19 cellular contexts compared by ENCODE assay signal in the genomic region with DNA sequence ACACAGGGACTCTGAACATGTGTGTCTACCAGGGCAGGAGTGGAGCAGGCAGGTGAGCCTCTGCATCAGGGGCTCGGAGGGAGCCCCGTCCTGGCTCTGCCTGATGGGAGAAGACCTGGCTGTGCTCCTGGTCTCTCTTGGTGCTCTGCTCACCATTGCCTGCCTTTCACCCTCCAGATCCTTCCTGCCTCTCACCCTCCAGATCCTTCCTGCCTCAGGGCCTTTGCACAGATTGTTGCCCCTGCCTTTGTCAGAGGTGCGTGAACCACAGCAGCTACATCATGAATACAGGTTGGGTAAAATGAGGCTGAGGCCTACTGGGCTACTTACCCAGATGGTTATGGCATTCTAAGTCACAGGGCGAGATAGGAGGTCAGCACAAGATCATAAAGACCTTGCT. TPM values are rescaled to one million over a fixed set of nuclear protein-coding genes. Genes with fewer than 3 reads are reported as not detected.
"Had no signal": no experiment of that assay in that cellular context is flagged by ENCODE, and none has a peak within 500 bp of the region (broad histone marks: within the 10 kb centered on the region; RNA-seq: fewer than 3 reads in every experiment).

No MANE protein-coding gene starts in this region.

- DNase-seq: activated CD4-positive, alpha-beta T cell treated with anti-CD3 and anti-CD28 coated beads, Interleukin-2, amount 10 ng/mL, durations not matched to agents 7 days and 5 days; activated CD8-positive, alpha-beta memory T cell treated with anti-CD3 and anti-CD28 coated beads, Interleukin-2, amount 50 U/mL, for 48 hours; activated gamma-delta T cell; activated T-cell treated with anti-CD3 and anti-CD28 coated beads, Interleukin-2, amount 50 U/mL, for 72 hours; body of pancreas; effector memory CD4-positive, alpha-beta T cell; left lung; mammary epithelial cell; natural killer cell; stimulated activated naive CD8-positive, alpha-beta T cell treated with anti-CD3 and anti-CD28 coated beads, Interleukin-15, amount 100 ng/mL, for 72 hours; upper lobe of left lung had no signal

- H3K9me3 Mint-ChIP-seq: activated CD4-positive, alpha-beta T cell treated with anti-CD3 and anti-CD28 coated beads, Interleukin-2, amount 10 ng/mL, durations not matched to agents 7 days and 5 days; activated T-cell treated with anti-CD3 and anti-CD28 coated beads, Interleukin-2, amount 50 U/mL, for 72 hours; natural killer cell; stimulated activated naive CD8-positive, alpha-beta T cell treated with anti-CD3 and anti-CD28 coated beads, Interleukin-15, amount 100 ng/mL, for 72 hours; T-helper 2 cell treated with Interferon-gamma antibody and Interleukin-4, amounts not matched to agents 5 μg/mL and 100 μg/mL, for 36 hours had no signal

- H3K4me3 Mint-ChIP-seq: activated CD4-positive, alpha-beta T cell treated with anti-CD3 and anti-CD28 coated beads, Interleukin-2, amount 10 ng/mL, durations not matched to agents 7 days and 5 days; activated T-cell treated with anti-CD3 and anti-CD28 coated beads, Interleukin-2, amount 50 U/mL, for 72 hours; natural killer cell; stimulated activated naive CD8-positive, alpha-beta T cell treated with anti-CD3 and anti-CD28 coated beads, Interleukin-15, amount 100 ng/mL, for 72 hours; T-helper 2 cell treated with Interferon-gamma antibody and Interleukin-4, amounts not matched to agents 5 μg/mL and 100 μg/mL, for 36 hours had no signal

- H3K9me3 ChIP-seq: body of pancreas, prostate gland, upper lobe of left lung had no signal

- H3K27me3 Mint-ChIP-seq: stimulated activated naive CD8-positive, alpha-beta T cell treated with anti-CD3 and anti-CD28 coated beads, Interleukin-15, amount 100 ng/mL, for 72 hours had no signal

- H3K27ac ChIP-seq: body of pancreas, heart left ventricle, left lung, prostate gland, upper lobe of left lung had no signal

- FAIRE-seq: frontal cortex, islet of Langerhans had no signal

- H3K27me3 ChIP-seq: body of pancreas, upper lobe of left lung had no signal

- H3K4me1 ChIP-seq: body of pancreas, prostate gland had no signal

- H3K36me3 Mint-ChIP-seq: activated naive CD4-positive, alpha-beta T cell treated with anti-CD3 and anti-CD28 coated beads, Interleukin-2, amount 50 U/mL, for 72 hours; natural killer cell had no signal

- H3K27ac Mint-ChIP-seq: activated naive CD4-positive, alpha-beta T cell treated with anti-CD3 and anti-CD28 coated beads, Interleukin-2, amount 50 U/mL, for 72 hours; activated T-cell treated with anti-CD3 and anti-CD28 coated beads, Interleukin-2, amount 50 U/mL, for 72 hours; natural killer cell; T-helper 2 cell treated with Interferon-gamma antibody and Interleukin-4, amounts not matched to agents 5 μg/mL and 100 μg/mL, for 36 hours had no signal

- ATAC-seq: activated naive CD4-positive, alpha-beta T cell treated with anti-CD3 and anti-CD28 coated beads, Interleukin-2, amount 50 U/mL, for 72 hours; activated T-cell treated with anti-CD3 and anti-CD28 coated beads, Interleukin-2, amount 50 U/mL, for 72 hours; body of pancreas; left lung; natural killer cell; right cardiac atrium; stimulated activated naive CD8-positive, alpha-beta T cell treated with anti-CD3 and anti-CD28 coated beads, Interleukin-15, amount 100 ng/mL, for 72 hours had no signal

- H3K4me3 ChIP-seq: body of pancreas, heart left ventricle, left lung, prostate gland, upper lobe of left lung had no signal

- H3K36me3 ChIP-seq: heart left ventricle, left lung, prostate gland, upper lobe of left lung had no signal

- H3K4me1 Mint-ChIP-seq: activated CD4-positive, alpha-beta T cell treated with anti-CD3 and anti-CD28 coated beads, Interleukin-2, amount 10 ng/mL, durations not matched to agents 7 days and 5 days; natural killer cell; stimulated activated naive CD8-positive, alpha-beta T cell treated with anti-CD3 and anti-CD28 coated beads, Interleukin-15, amount 100 ng/mL, for 72 hours had no signal

RNA-seq across cellular contexts. Expression of a gene that starts 16.6 kb away (rescaled TPM):
- total RNA-seq: activated CD4-positive, alpha-beta T cell treated with anti-CD3 and anti-CD28 coated beads, Interleukin-2, amount 10 ng/mL, durations not matched to agents 7 days and 5 days; activated naive CD4-positive, alpha-beta T cell treated with anti-CD3 and anti-CD28 coated beads, Interleukin-2, amount 50 U/mL, for 72 hours; epithelial cell of proximal tubule; mammary epithelial cell had no signal
- polyA plus RNA-seq: heart left ventricle, mammary epithelial cell had no signal
